Comparison of ENCODE assay signal across 11 cellular contexts in genomic region chr20:54004397-54004940, GRCh38.
A peak's percentile ranks its signal among the peaks of the same experiment; 100 is the strongest.
DNase-seq lines count a peak whose midpoint lies in the region; ATAC-seq and TF ChIP-seq lines count a peak whose summit lies in the region.
"Had no signal": no experiment of that assay in that cellular context is flagged by ENCODE, and none has a peak within 500 bp of the region (broad histone marks: within the 10 kb centered on the region; RNA-seq: fewer than 3 reads in every experiment).

No MANE protein-coding gene starts in this region.

- in situ Hi-C loops in GM13977 (cut with MboI; ENCODE audit: low pct_unique_long_range_greater_than_20kb, low sequenced_read_pairs, unreplicated experiment), result no loop called here

- TF ChIP-seq CTCF in GM13977 (IDR thresholded peaks at IDR 0.05; ENCODE audit: extremely low read depth, insufficient read depth, missing control alignments) (no peak), body of pancreas (IDR thresholded peaks at IDR 0.05) (no peak)

- H3K27me3 ChIP-seq in body of pancreas, result no peaks in the 10 kb centered on the region

- H3K36me3 ChIP-seq in body of pancreas (replicated peaks in 1 of 2; ENCODE audit: insufficient read depth in 1 of 2, low read depth in 2 of 2), result no peaks in the 10 kb centered on the region

- peaks cover under 1% of the 10 kb centered on the region for H3K36me3 Mint-ChIP-seq in activated CD8-positive, alpha-beta memory T cell treated with anti-CD3 and anti-CD28 coated beads, Interleukin-2, amount 10 ng/mL, durations not matched to agents 7 days and 5 days

- no peak for TF ChIP-seq POLR2A in body of pancreas (IDR thresholded peaks at IDR 0.05)

- H3K4me3 ChIP-seq in body of pancreas, result no peak overlapping the region

- H3K27ac ChIP-seq in body of pancreas, result no peak overlapping the region

- H3K9me3 ChIP-seq in body of pancreas, result peaks cover 0 to 12% (median 0%) of the 10 kb centered on the region in 3 donors

- no peak overlapping the region for H3K4me3 Mint-ChIP-seq in activated CD8-positive, alpha-beta memory T cell treated with anti-CD3 and anti-CD28 coated beads, Interleukin-2, amount 10 ng/mL, durations not matched to agents 7 days and 5 days
- H3K4me3 Mint-ChIP-seq: CD4-positive, CD25-positive, alpha-beta regulatory T cell had no signal

- peaks cover 13% of the 10 kb centered on the region for H3K9me3 Mint-ChIP-seq in activated CD8-positive, alpha-beta memory T cell treated with anti-CD3 and anti-CD28 coated beads, Interleukin-2, amount 10 ng/mL, durations not matched to agents 7 days and 5 days (ENCODE audit: low read depth)

- CTCF ChIA-PET in activated CD8-positive, alpha-beta memory T cell treated with anti-CD3 and anti-CD28 coated beads, Interleukin-2, amount 10 ng/mL, durations not matched to agents 7 days and 5 days (lab: Charles Lee), result no interaction called here

- peaks cover 4% of the 10 kb centered on the region for H3K4me1 Mint-ChIP-seq in activated CD8-positive, alpha-beta memory T cell treated with anti-CD3 and anti-CD28 coated beads, Interleukin-2, amount 10 ng/mL, durations not matched to agents 7 days and 5 days

- no peaks in the 10 kb centered on the region for H3K4me1 ChIP-seq in body of pancreas

- ATAC-seq in GM19351 (IDR thresholded peaks at IDR 0.05; ENCODE audit: unreplicated experiment) (peak; percentile 95), HG02852 (IDR thresholded peaks at IDR 0.05; ENCODE audit: unreplicated experiment) (peak; percentile 95), HG03565 (IDR thresholded peaks at IDR 0.05; ENCODE audit: unreplicated experiment) (peak; percentile 93), body of pancreas (no peak)
- ATAC-seq in activated CD8-positive, alpha-beta memory T cell treated with anti-CD3 and anti-CD28 coated beads, Interleukin-2, amount 10 ng/mL, durations not matched to agents 7 days and 5 days, result no peak

- H3K27me3 Mint-ChIP-seq in activated CD8-positive, alpha-beta memory T cell treated with anti-CD3 and anti-CD28 coated beads, Interleukin-2, amount 10 ng/mL, durations not matched to agents 7 days and 5 days, result peaks cover 3% of the 10 kb centered on the region

- intact Hi-C loops in body of pancreas (cut with DNase I), result no loop called here

- DNase-seq in GM13977 (ENCODE audit: low spot score) (peak; percentile 28), T-helper 9 cell (no peak), body of pancreas (no peak), hepatic stellate cell (ENCODE audit: low spot score) (no peak)
- no peak for DNase-seq in activated CD8-positive, alpha-beta memory T cell treated with anti-CD3 and anti-CD28 coated beads, Interleukin-2, amount 10 ng/mL, durations not matched to agents 7 days and 5 days
- DNase-seq: activated gamma-delta T cell, NCI-H774 had no signal

- no peak overlapping the region for H3K27ac Mint-ChIP-seq in activated CD8-positive, alpha-beta memory T cell treated with anti-CD3 and anti-CD28 coated beads, Interleukin-2, amount 10 ng/mL, durations not matched to agents 7 days and 5 days
- H3K27ac Mint-ChIP-seq: CD4-positive, CD25-positive, alpha-beta regulatory T cell had no signal

Comparison
In these comparisons a context has a peak if more than half of its experiments do, and no peak if none do; other contexts are left out.
1. ATAC-seq: peak in GM19351 (single experiment), HG02852 (single experiment) and HG03565 (single experiment); none in activated CD8-positive, alpha-beta memory T cell treated with anti-CD3 and anti-CD28 coated beads, Interleukin-2, amount 10 ng/mL, durations not matched to agents 7 days and 5 days (single experiment) and body of pancreas (single experiment).